Comparison of ENCODE assay signal across 7 cellular contexts in genomic region chr1:11967028-11967547, GRCh38. TPM values are rescaled to one million over a fixed set of nuclear protein-coding genes. Genes with fewer than 3 reads are reported as not detected.
DNase-seq lines count a peak whose midpoint lies in the region; ATAC-seq and TF ChIP-seq lines count a peak whose summit lies in the region.

No MANE protein-coding gene starts in this region.

- no peak overlapping the region for H3K4ac ChIP-seq in trophoblast cell (ENCODE audit: low read depth, low read length)

- H3K27ac ChIP-seq in trophoblast cell (ENCODE audit: low read depth, low read length), result no peak overlapping the region

- peaks cover 1% of the 10 kb centered on the region for H3K9me3 ChIP-seq in trophoblast cell (ENCODE audit: insufficient read depth, low read depth, low read length)

- H2BK12ac ChIP-seq in trophoblast cell (ENCODE audit: low read length), result no peak overlapping the region

- ATAC-seq in GM21381 (IDR thresholded peaks at IDR 0.05; ENCODE audit: unreplicated experiment) (no peak), GM21786 (IDR thresholded peaks at IDR 0.05; ENCODE audit: unreplicated experiment) (no peak)

- peaks cover 42 to 47% of the 10 kb centered on the region in 2 experiments for H3K36me3 ChIP-seq in trophoblast cell (ENCODE audit: control insufficient read depth in 1 of 2, insufficient read depth in 2 of 2, low read length in 2 of 2)

- H2AK5ac ChIP-seq in trophoblast cell (ENCODE audit: low read length), result no peak overlapping the region

- H3K18ac ChIP-seq in trophoblast cell (ENCODE audit: low read length), result no peak overlapping the region

- TF ChIP-seq CTCF in GM10266 (IDR thresholded peaks at IDR 0.05; ENCODE audit: control insufficient read depth, insufficient read depth, low read depth, missing control alignments), result peak; percentile 71
- TF ChIP-seq CTCF in fibroblast of villous mesenchyme (IDR thresholded peaks at IDR 0.05; ENCODE audit: insufficient read depth, low read depth, low read length), result peak; percentile 45

- no peak overlapping the region for H3K4me2 ChIP-seq in trophoblast cell (ENCODE audit: low read length)

- H4K91ac ChIP-seq in trophoblast cell (ENCODE audit: low read depth, low read length), result no peak overlapping the region

- H4K8ac ChIP-seq in trophoblast cell (ENCODE audit: low read depth, low read length), result no peak overlapping the region

- no peak overlapping the region for H3K14ac ChIP-seq in trophoblast cell (ENCODE audit: low read length)

- no peaks in the 10 kb centered on the region for H3K27me3 ChIP-seq in trophoblast cell (ENCODE audit: insufficient read depth, low read length)

- no peaks in the 10 kb centered on the region for H3K79me2 ChIP-seq in trophoblast cell (ENCODE audit: control insufficient read depth, insufficient read depth, low read length, poor library complexity)

- H3K4me3 ChIP-seq in fibroblast of villous mesenchyme (ENCODE audit: low read depth, low read length) (no peak overlapping the region), trophoblast cell (ENCODE audit: low read depth, low read length) (no peak overlapping the region)

- H3K4me1 ChIP-seq in trophoblast cell (ENCODE audit: control insufficient read depth in 1 of 2, insufficient read depth in 2 of 2, low read length in 2 of 2), result peaks cover 2 to 14% of the 10 kb centered on the region in 2 experiments

- H2BK120ac ChIP-seq in trophoblast cell (ENCODE audit: insufficient read depth, low read length, poor library complexity), result no peak overlapping the region

- in situ Hi-C loops in SK-MEL-5 (cut with HindIII; ENCODE audit: low pct_unique_long_range_greater_than_20kb, low sequenced_read_pairs), result no loop called here

- DNase-seq in GM10266 (ENCODE audit: extremely low spot score) (peak; percentile 71), NCI-H1092 (lab: John Stamatoyannopoulos, UW) (peak; percentile 53), SK-MEL-5 (ENCODE audit: low read depth, low spot score) (peak; percentile 84), fibroblast of villous mesenchyme (ENCODE audit: low read depth) (peak; percentile 34), trophoblast cell (peak; percentile 77 to 84)

- no peak overlapping the region for H3K9ac ChIP-seq in trophoblast cell (ENCODE audit: low read length)

- WGBS in trophoblast cell (ENCODE audit: extremely low coverage, insufficient coverage, insufficient read length), result no CpG with 5 or more reads among the region's 6 CpGs

- no peaks in the 10 kb centered on the region for H3K79me1 ChIP-seq in trophoblast cell (ENCODE audit: low read length)

- no peak overlapping the region for H2AFZ ChIP-seq in trophoblast cell (ENCODE audit: insufficient read depth, low read length, poor library complexity)

- H4K12ac ChIP-seq in trophoblast cell (ENCODE audit: low read depth, low read length), result no peak overlapping the region

- no peak overlapping the region for H2BK5ac ChIP-seq in trophoblast cell (ENCODE audit: low read depth, low read length, poor library complexity)

- no peak overlapping the region for H3K23ac ChIP-seq in trophoblast cell (ENCODE audit: low read length)

RNA-seq across cellular contexts. Expression of gene MFN2, which starts 13.2 kb away (rescaled TPM):
- 49.1 and 51.7 TPM in 2 replicates for total RNA-seq in SK-MEL-5 (2014; rRNA removed; shearing (Covaris generic))
- 65.2 and 72.7 TPM in 2 replicates for polyA plus RNA-seq in SK-MEL-5 (2015; cell fraction: cytosol; rRNA removed)
- polyA plus RNA-seq in SK-MEL-5 (2015; cell fraction: nucleus; rRNA removed), result 48.5 and 61.2 TPM in 2 replicates
- total RNA-seq in fibroblast of villous mesenchyme, result 52.5 and 66.1 TPM in 2 replicates
- 43.1 and 46.4 TPM in 2 replicates for polyA plus RNA-seq in trophoblast cell (2013)

RNA-seq across cellular contexts. Expression of gene PLOD1, which starts 32.6 kb away (rescaled TPM):
- total RNA-seq in SK-MEL-5 (2014; rRNA removed; shearing (Covaris generic)), result 204 and 218 TPM in 2 replicates
- polyA plus RNA-seq in SK-MEL-5 (2015; cell fraction: cytosol; rRNA removed), result 427 and 476 TPM in 2 replicates
- polyA plus RNA-seq in SK-MEL-5 (2015; cell fraction: nucleus; rRNA removed), result 142 and 169 TPM in 2 replicates
- total RNA-seq in fibroblast of villous mesenchyme, result 309 and 324 TPM in 2 replicates
- 109 and 118 TPM in 2 replicates for polyA plus RNA-seq in trophoblast cell (2013)

RNA-seq across cellular contexts. Expression of gene KIAA2013, which starts 40.9 kb away (rescaled TPM):
- 62.0 and 69.0 TPM in 2 replicates for total RNA-seq in SK-MEL-5 (2014; rRNA removed; shearing (Covaris generic))
- 146 and 165 TPM in 2 replicates for polyA plus RNA-seq in SK-MEL-5 (2015; cell fraction: cytosol; rRNA removed)
- 23.2 and 35.8 TPM in 2 replicates for polyA plus RNA-seq in SK-MEL-5 (2015; cell fraction: nucleus; rRNA removed)
- total RNA-seq in fibroblast of villous mesenchyme, result 57.9 and 69.9 TPM in 2 replicates
- 29.2 and 29.9 TPM in 2 replicates for polyA plus RNA-seq in trophoblast cell (2013)

RNA-seq across cellular contexts. Expression of gene MIIP, which starts 52.2 kb away (rescaled TPM):
- 17.0 and 18.9 TPM in 2 replicates for total RNA-seq in SK-MEL-5 (2014; rRNA removed; shearing (Covaris generic))
- 27.7 and 30.8 TPM in 2 replicates for polyA plus RNA-seq in SK-MEL-5 (2015; cell fraction: cytosol; rRNA removed)
- 179 and 208 TPM in 2 replicates for polyA plus RNA-seq in SK-MEL-5 (2015; cell fraction: nucleus; rRNA removed)
- 32.0 and 34.8 TPM in 2 replicates for total RNA-seq in fibroblast of villous mesenchyme
- 32.1 and 33.6 TPM in 2 replicates for polyA plus RNA-seq in trophoblast cell (2013)

Comparison
In these comparisons a context has a peak if more than half of its experiments do, and no peak if none do; other contexts are left out.
1. DNase-seq: peak in every context shown above with its lines; median percentile 84 in SK-MEL-5; 80 in trophoblast cell; 71 in GM10266; 53 in NCI-H1092; 34 in fibroblast of villous mesenchyme.